Comparison of ENCODE assay signal across 19 cellular contexts in genomic region chr10:68103237-68103866, GRCh38. TPM values are rescaled to one million over a fixed set of nuclear protein-coding genes. Genes with fewer than 3 reads are reported as not detected.
DNase-seq lines count a peak whose midpoint lies in the region; ATAC-seq, FAIRE-seq and TF ChIP-seq lines count a peak whose summit lies in the region.
"Had no signal": no experiment of that assay in that cellular context is flagged by ENCODE, and none has a peak within 500 bp of the region (broad histone marks: within the 10 kb centered on the region; RNA-seq: fewer than 3 reads in every experiment).

No MANE protein-coding gene starts in this region.

- BruUV-seq in HepG2 (replicated peaks; lab: Mats Ljungman, UMichigan), result no TSS peak

- H3K36me3 ChIP-seq in GM23248 (ENCODE audit: low read depth), result no peaks in the 10 kb centered on the region; the same call in 1 of the 2 replicates
- no peaks in the 10 kb centered on the region for H3K36me3 ChIP-seq in RWPE2 (ENCODE audit: low read depth)
- no peaks in the 10 kb centered on the region for H3K36me3 ChIP-seq in neural cell (ENCODE audit: insufficient read depth, low read length)
- H3K36me3 ChIP-seq in HepG2 (replicated peaks in 1 of 2; ENCODE audit: control insufficient read depth in 1 of 2, insufficient read depth in 2 of 2, low read length in 2 of 2), result no peaks in the 10 kb centered on the region
- H3K36me3 ChIP-seq: Peyer's patch had no signal

- no peak overlapping the region; the same call in none of the 2 replicates for H2AFZ ChIP-seq in GM23248
- H2AFZ ChIP-seq in neural cell (ENCODE audit: low read depth, low read length), result no peak overlapping the region
- H2AFZ ChIP-seq in HepG2 (ENCODE audit: low read length), result no peak overlapping the region

- peaks cover 89% of the 10 kb centered on the region for H3K4me1 ChIP-seq in GM23248 (ENCODE audit: insufficient read depth)
- peaks cover 47% of the 10 kb centered on the region for H3K4me1 ChIP-seq in RWPE2 (ENCODE audit: insufficient read depth, poor library complexity, severe bottlenecking)
- no peaks in the 10 kb centered on the region for H3K4me1 ChIP-seq in HepG2 (ENCODE audit: insufficient read depth, low read length)

- H3K27ac ChIP-seq in GM23248 (peak overlapping the region; percentile 55), RWPE2 (ENCODE audit: poor library complexity, severe bottlenecking) (peak overlapping the region; percentile 29), neural cell (ENCODE audit: low read length) (no peak overlapping the region), HepG2 (ENCODE audit: extremely low read length, insufficient read depth, low read length) (no peak overlapping the region)
- H3K27ac ChIP-seq: Peyer's patch had no signal

- H3K4me3 ChIP-seq in GM23248 (no peak overlapping the region), RWPE2 (ENCODE audit: severe bottlenecking) (no peak overlapping the region), neural cell (ENCODE audit: low read length) (no peak overlapping the region), HepG2 (replicated peaks in 1 of 3; ENCODE audit: insufficient read depth in 1 of 3, low read depth in 2 of 3, low read length in 3 of 3) (no peak overlapping the region)
- H3K4me3 ChIP-seq: Peyer's patch had no signal

- in situ Hi-C loops in GM23248 (cut with MboI) (no loop called here), HepG2 (cut with HindIII; ENCODE audit: extremely low pct_ligation_motif_present, low pct_unique_long_range_greater_than_20kb) (no loop called here), ACHN (cut with HindIII; ENCODE audit: low pct_ligation_motif_present, low pct_unique_long_range_greater_than_20kb, low sequenced_read_pairs) (no loop called here)

- no peaks in the 10 kb centered on the region for H3K9me3 ChIP-seq in GM23248 (ENCODE audit: low read depth)
- no peaks in the 10 kb centered on the region for H3K9me3 ChIP-seq in RWPE2 (ENCODE audit: severe bottlenecking)
- no peaks in the 10 kb centered on the region for H3K9me3 ChIP-seq in neural cell (ENCODE audit: low read length)
- no peaks in the 10 kb centered on the region for H3K9me3 ChIP-seq in HepG2 (ENCODE audit: low read length)
- H3K9me3 ChIP-seq: Peyer's patch had no signal

- TF ChIP-seq RAD21 in neural cell (conservative IDR thresholded peaks at IDR 0.05) (no peak), HepG2 (CRISPR knock-in tag; IDR thresholded peaks at IDR 0.05) (no peak)

- H3K9me2 ChIP-seq in GM23248 (ENCODE audit: insufficient read depth) (no peaks in the 10 kb centered on the region; the same call in 1 of the 2 replicates), neural cell (ENCODE audit: insufficient read depth, low read length) (no peaks in the 10 kb centered on the region)

- no peaks in the 10 kb centered on the region for H3K4me1 Mint-ChIP-seq in activated T-cell treated with anti-CD3 and anti-CD28 coated beads, Interleukin-2, amount 50 U/mL, for 72 hours (ENCODE audit: low read depth)

- H3F3A ChIP-seq in GM23248 (ENCODE audit: insufficient read depth) (peaks cover 60% of the 10 kb centered on the region), neural cell (ENCODE audit: insufficient read depth, low read length, poor library complexity, severe bottlenecking) (no peaks in the 10 kb centered on the region)

- no peaks in the 10 kb centered on the region for H3K9me3 Mint-ChIP-seq in activated T-cell treated with anti-CD3 and anti-CD28 coated beads, Interleukin-2, amount 50 U/mL, for 72 hours
- H3K9me3 Mint-ChIP-seq: CD4-positive, alpha-beta memory T cell had no signal

- DNase-seq in GM23248 (peak; percentile 29), RWPE2 (ENCODE audit: low spot score) (no peak), HepG2 (ENCODE audit: low spot score) (no peak), ACHN (no peak), AG08395 (ENCODE audit: low spot score) (no peak)
- no peak for DNase-seq in activated T-cell treated with anti-CD3 and anti-CD28 coated beads, Interleukin-2, amount 50 U/mL, for 72 hours
- DNase-seq: CD4-positive, alpha-beta memory T cell; DMS79 treated with DMSO at 0.1 percent for 48 hours; GOT3; Karpas-422; MM.1S; NCI-H1092 treated with DMSO at 0.1 percent for 48 hours; NCI-H2081 treated with DMSO at 0.1 percent for 48 hours; NCI-H510A treated with DMSO at 0.1 percent for 48 hours; Peyer's patch; Right ventricle myocardium superior had no signal

- WGBS in GM23248 (ENCODE audit: low coverage in 1 of 2, low lambda C conversion rate in 2 of 2, missing lambda C conversion rate in 2 of 2), 2 experiments, result 58 to 62% methylated on average over 4 of the region's 4 CpGs
- 42% methylated on average over 4 of the region's 4 CpGs for WGBS in HepG2 (ENCODE audit: low lambda C conversion rate)

- no peak for FAIRE-seq in HepG2 (lab: Jason Lieb, UNC)
- FAIRE-seq: D721Med, GM12892 had no signal

- CTCF ChIA-PET in HepG2 (lab: Yijun Ruan, JAX; ENCODE audit: low intra/inter-chr PET ratio, low total read pairs), result no interaction called here

- no peak overlapping the region for H3K27ac Mint-ChIP-seq in activated T-cell treated with anti-CD3 and anti-CD28 coated beads, Interleukin-2, amount 50 U/mL, for 72 hours
- H3K27ac Mint-ChIP-seq: CD4-positive, alpha-beta memory T cell had no signal

- POLR2A ChIA-PET in HepG2 (lab: Yijun Ruan, JAX), result no interaction called here

- H3K9ac ChIP-seq in GM23248, result no peak overlapping the region
- no peak overlapping the region for H3K9ac ChIP-seq in neural cell (ENCODE audit: low read length)
- H3K9ac ChIP-seq in HepG2 (ENCODE audit: insufficient read depth, low read depth, low read length), result no peak overlapping the region

- TF ChIP-seq CTCF in RWPE2 (IDR thresholded peaks at IDR 0.05; ENCODE audit: poor library complexity, severe bottlenecking), result no peak
- TF ChIP-seq CTCF in neural cell (IDR thresholded peaks at IDR 0.05; ENCODE audit: poor library complexity, severe bottlenecking), result no peak
- TF ChIP-seq CTCF in HepG2 (CRISPR knock-in tag; IDR thresholded peaks at IDR 0.05), result no peak

- no peaks in the 10 kb centered on the region for H4K20me1 ChIP-seq in GM23248 (ENCODE audit: insufficient read depth)
- H4K20me1 ChIP-seq in neural cell (ENCODE audit: insufficient read depth), result no peaks in the 10 kb centered on the region
- H4K20me1 ChIP-seq in HepG2 (ENCODE audit: insufficient read depth, low read length), result no peaks in the 10 kb centered on the region

- intact Hi-C loops in HepG2 (cut with micrococcal nuclease; ENCODE audit: unreplicated experiment), result no loop called here

- no peak for TF ChIP-seq POLR2A in HepG2 (IDR thresholded peaks at IDR 0.05; ENCODE audit: insufficient read depth in 1 of 2, low read depth in 2 of 2, low read length in 2 of 2)

- H3K27me3 Mint-ChIP-seq in activated T-cell treated with anti-CD3 and anti-CD28 coated beads, Interleukin-2, amount 50 U/mL, for 72 hours (ENCODE audit: low read depth), result no peaks in the 10 kb centered on the region

- H3K27me3 ChIP-seq in GM23248 (replicated peaks; ENCODE audit: insufficient read depth), result no peaks in the 10 kb centered on the region
- H3K27me3 ChIP-seq in RWPE2 (ENCODE audit: insufficient read depth, poor library complexity, severe bottlenecking), result no peaks in the 10 kb centered on the region
- H3K27me3 ChIP-seq in neural cell (ENCODE audit: insufficient read depth, low read depth, low read length), result no peaks in the 10 kb centered on the region
- no peaks in the 10 kb centered on the region for H3K27me3 ChIP-seq in HepG2 (ENCODE audit: control insufficient read depth in 1 of 2, insufficient read depth in 2 of 2, low read length in 2 of 2)
- H3K27me3 ChIP-seq: Peyer's patch had no signal

- ATAC-seq in RWPE2 (ENCODE audit: low read depth) (no peak), HepG2 (no peak)
- no peak for ATAC-seq in activated T-cell treated with anti-CD3 and anti-CD28 coated beads, Interleukin-2, amount 50 U/mL, for 72 hours (replicated peaks in 1 of 2)

- TF ChIP-seq EP300 in neural cell (conservative IDR thresholded peaks at IDR 0.05; ENCODE audit: poor library complexity, severe bottlenecking) (no peak), HepG2 (IDR thresholded peaks at IDR 0.05; ENCODE audit: low read depth in 2 of 2, low read length in 2 of 2) (no peak), HepG2 (CRISPR knock-in tag; IDR thresholded peaks at IDR 0.05; ENCODE audit: borderline replicate concordance) (no peak)

- H3K4me3 Mint-ChIP-seq in activated T-cell treated with anti-CD3 and anti-CD28 coated beads, Interleukin-2, amount 50 U/mL, for 72 hours, result no peak overlapping the region
- H3K4me3 Mint-ChIP-seq: CD4-positive, alpha-beta memory T cell had no signal

- H3K4me2 ChIP-seq in GM23248 (ENCODE audit: unreplicated experiment) (peak overlapping the region; percentile 1), neural cell (ENCODE audit: low read length) (no peak overlapping the region), HepG2 (ENCODE audit: low read depth, low read length) (no peak overlapping the region)

- H3K36me3 Mint-ChIP-seq in activated T-cell treated with anti-CD3 and anti-CD28 coated beads, Interleukin-2, amount 50 U/mL, for 72 hours (ENCODE audit: insufficient read depth in 2 of 2), result no peaks in the 10 kb centered on the region
- H3K36me3 Mint-ChIP-seq: CD4-positive, alpha-beta memory T cell had no signal

- H3K79me2 ChIP-seq in GM23248 (ENCODE audit: insufficient read depth) (peaks cover 34% of the 10 kb centered on the region), neural cell (replicated peaks; ENCODE audit: insufficient read depth, low read length) (no peaks in the 10 kb centered on the region), HepG2 (ENCODE audit: insufficient read depth, low read length) (no peaks in the 10 kb centered on the region)

RNA-seq across cellular contexts. Expression of gene MYPN, which starts 5.9 kb away (rescaled TPM):
- 14.5 and 20.0 TPM in 2 replicates for total RNA-seq in GM23248 (2014; rRNA removed; shearing (Covaris generic))
- polyA plus RNA-seq in GM23248 (2016; fragmentation: Nextera tagmentation; extraction: Ambion mirVana) (8.8 and 9.2 TPM in 2 replicates), neural cell (not detected in 2 replicates), HepG2 (2011; rRNA removed) (0.01 TPM in 1 of 2 replicates, not detected in the other)
- not detected in 2 replicates for polyA minus RNA-seq in neural cell
- not detected for total RNA-seq in activated T-cell treated with anti-CD3 and anti-CD28 coated beads, Interleukin-2, amount 50 U/mL, for 72 hours
- total RNA-seq in HepG2 (2016; rRNA removed; fragmentation: Illumina TruSeq; extraction: Trizol), result not detected in 2 replicates
- total RNA-seq in HepG2 (2016; cell fraction: cytosol; rRNA removed; fragmentation: Illumina TruSeq; extraction: Trizol; ENCODE audit: low read depth), result not detected in 2 replicates
- total RNA-seq in HepG2 (2016; cell fraction: insoluble cytoplasmic fraction; rRNA removed; fragmentation: Illumina TruSeq; extraction: Trizol), result 0.04 TPM in 1 of 2 replicates, not detected in the other
- not detected in 2 replicates for total RNA-seq in HepG2 (2016; cell fraction: membrane; rRNA removed; fragmentation: Illumina TruSeq; extraction: Trizol)
- not detected in 2 replicates for total RNA-seq in HepG2 (2016; cell fraction: nucleus; rRNA removed; fragmentation: Illumina TruSeq; extraction: Trizol)
- polyA plus RNA-seq in HepG2 (2011; cell fraction: cytosol; rRNA removed), result 0.01 TPM in 1 of 2 replicates, not detected in the other
- not detected in 2 replicates for polyA plus RNA-seq in HepG2 (2011; cell fraction: nucleus; rRNA removed)
- polyA plus RNA-seq in HepG2 (2012), result not detected in 2 replicates
- not detected in 2 replicates for polyA plus RNA-seq in HepG2 (2016; cell fraction: cytosol; fragmentation: Illumina TruSeq; extraction: Trizol; ENCODE audit: low read depth)
- not detected in 2 replicates for polyA plus RNA-seq in HepG2 (2016; cell fraction: insoluble cytoplasmic fraction; fragmentation: Illumina TruSeq; extraction: Trizol; ENCODE audit: low read depth)
- polyA plus RNA-seq in HepG2 (2016; cell fraction: membrane; fragmentation: Illumina TruSeq; extraction: Trizol; ENCODE audit: low read depth), result not detected in 2 replicates
- polyA plus RNA-seq in HepG2 (2016; cell fraction: nucleus; fragmentation: Illumina TruSeq; extraction: Trizol; ENCODE audit: insufficient read depth, low read depth), result not detected in 2 replicates
- 77.2 TPM in 1 of 2 replicates, not detected in the other for polyA minus RNA-seq in HepG2 (2011; rRNA and poly(A)+ RNA removed; ENCODE audit: low replicate concordance)
- polyA minus RNA-seq in HepG2 (2011; cell fraction: cytosol; rRNA and poly(A)+ RNA removed), result 0.18 and 0.20 TPM in 2 replicates
- 0.12 and 0.26 TPM in 2 replicates for polyA minus RNA-seq in HepG2 (2011; cell fraction: nucleus; rRNA and poly(A)+ RNA removed)
- total RNA-seq: CD4-positive, alpha-beta memory T cell had no signal
- polyA plus RNA-seq: CD4-positive, alpha-beta memory T cell had no signal

RNA-seq across cellular contexts. Expression of gene HERC4, which starts 28.3 kb away (rescaled TPM):
- total RNA-seq in GM23248 (2014; rRNA removed; shearing (Covaris generic)), result 228 and 289 TPM in 2 replicates
- polyA plus RNA-seq in GM23248 (2016; fragmentation: Nextera tagmentation; extraction: Ambion mirVana) (116 and 127 TPM in 2 replicates), neural cell (45.6 and 52.5 TPM in 2 replicates), HepG2 (2011; rRNA removed) (9.8 and 10.1 TPM in 2 replicates)
- polyA minus RNA-seq in neural cell, result 72.1 and 86.1 TPM in 2 replicates
- total RNA-seq in activated T-cell treated with anti-CD3 and anti-CD28 coated beads, Interleukin-2, amount 50 U/mL, for 72 hours, result 10 to 100 TPM; 73.5 to 85.6 TPM
- 20.0 and 20.2 TPM in 2 replicates for total RNA-seq in HepG2 (2016; rRNA removed; fragmentation: Illumina TruSeq; extraction: Trizol)
- 13.3 and 16.7 TPM in 2 replicates for total RNA-seq in HepG2 (2016; cell fraction: cytosol; rRNA removed; fragmentation: Illumina TruSeq; extraction: Trizol; ENCODE audit: low read depth)
- total RNA-seq in HepG2 (2016; cell fraction: insoluble cytoplasmic fraction; rRNA removed; fragmentation: Illumina TruSeq; extraction: Trizol), result 19.5 and 21.2 TPM in 2 replicates
- total RNA-seq in HepG2 (2016; cell fraction: membrane; rRNA removed; fragmentation: Illumina TruSeq; extraction: Trizol), result 12.0 and 14.9 TPM in 2 replicates
- total RNA-seq in HepG2 (2016; cell fraction: nucleus; rRNA removed; fragmentation: Illumina TruSeq; extraction: Trizol), result 40.9 and 41.7 TPM in 2 replicates
- 2.5 and 4.7 TPM in 2 replicates for polyA plus RNA-seq in HepG2 (2011; cell fraction: cytosol; rRNA removed)
- 12.8 and 18.8 TPM in 2 replicates for polyA plus RNA-seq in HepG2 (2011; cell fraction: nucleus; rRNA removed)
- polyA plus RNA-seq in HepG2 (2012), result 15.3 and 17.7 TPM in 2 replicates
- 1.1 and 1.4 TPM in 2 replicates for polyA plus RNA-seq in HepG2 (2016; cell fraction: cytosol; fragmentation: Illumina TruSeq; extraction: Trizol; ENCODE audit: low read depth)
- polyA plus RNA-seq in HepG2 (2016; cell fraction: insoluble cytoplasmic fraction; fragmentation: Illumina TruSeq; extraction: Trizol; ENCODE audit: low read depth), result 14.6 and 14.9 TPM in 2 replicates
- polyA plus RNA-seq in HepG2 (2016; cell fraction: membrane; fragmentation: Illumina TruSeq; extraction: Trizol; ENCODE audit: low read depth), result 1.9 and 2.3 TPM in 2 replicates
- 30.2 and 36.2 TPM in 2 replicates for polyA plus RNA-seq in HepG2 (2016; cell fraction: nucleus; fragmentation: Illumina TruSeq; extraction: Trizol; ENCODE audit: insufficient read depth, low read depth)
- 6.1 and 29.6 TPM in 2 replicates for polyA minus RNA-seq in HepG2 (2011; rRNA and poly(A)+ RNA removed; ENCODE audit: low replicate concordance)
- 10.3 and 11.3 TPM in 2 replicates for polyA minus RNA-seq in HepG2 (2011; cell fraction: cytosol; rRNA and poly(A)+ RNA removed)
- 79.1 and 80.8 TPM in 2 replicates for polyA minus RNA-seq in HepG2 (2011; cell fraction: nucleus; rRNA and poly(A)+ RNA removed)

Comparison
In these comparisons a context has a peak if more than half of its experiments do, and no peak if none do; other contexts are left out.
1. H3K27ac ChIP-seq: peak in GM23248 (single experiment) and RWPE2 (single experiment); none in neural cell (single experiment) and HepG2 (single experiment).
2. RNA of gene MYPN, which starts 5.9 kb away (total RNA-seq): 14.5 to 20.0 TPM in GM23248; not detected in activated T-cell treated with anti-CD3 and anti-CD28 coated beads, Interleukin-2, amount 50 U/mL, for 72 hours and 0.04 TPM in HepG2; every median in the first group is over 10 times any median in the second.